8 cellular contexts compared by ENCODE assay signal in genomic region chr16:12803203-12804093, GRCh38. TPM values are rescaled to one million over a fixed set of nuclear protein-coding genes. Genes with fewer than 3 reads are reported as not detected.
DNase-seq lines count a peak whose midpoint lies in the region; ATAC-seq and TF ChIP-seq lines count a peak whose summit lies in the region.

Gene CPPED1, minus strand, starts transcription at chr16:12803887. Its CDS starts 111 bp downstream, at chr16:12803776.

- no peak for TF ChIP-seq CTCF in BE2C (IDR thresholded peaks at IDR 0.05; ENCODE audit: low read depth, low read length)
- peak in 27 of 56 donors; percentile 3 to 57 (median 30) for TF ChIP-seq CTCF in dorsolateral prefrontal cortex (IDR thresholded peaks at IDR 0.05 in 54 of 56, conservative IDR thresholded peaks at IDR 0.05 in 2 of 56; ENCODE audit: low read depth in 1 of 56, partially characterized antibody in 56 of 56)
- TF ChIP-seq CTCF in lower leg skin (IDR thresholded peaks at IDR 0.05), result peak in 1 of 3 donors; percentile 26

- H3K27ac Mint-ChIP-seq in activated CD4-positive, alpha-beta memory T cell treated with anti-CD3 and anti-CD28 coated beads for 36 hours, result peak within 1 kb of the TSS; percentile 91

- H3K4me1 Mint-ChIP-seq in activated CD4-positive, alpha-beta memory T cell treated with anti-CD3 and anti-CD28 coated beads for 36 hours (ENCODE audit: low read depth), result peaks cover 30% of the 10 kb centered on the region

- H3K36me3 ChIP-seq in BE2C, result no peaks in the 10 kb centered on the region

- peak within 1 kb of the TSS; percentile 95 for H3K4me3 Mint-ChIP-seq in activated CD4-positive, alpha-beta memory T cell treated with anti-CD3 and anti-CD28 coated beads for 36 hours

- intact Hi-C loops in activated CD4-positive, alpha-beta memory T cell treated with anti-CD3 and anti-CD28 coated beads for 36 hours (cut with micrococcal nuclease), result loop anchor here (1.0 to 5.0 kb wide), 5 partner anchors 53 to 723 kb away; no protein-coding TSS in a partner anchor
- intact Hi-C loops in dorsolateral prefrontal cortex (cut with DNase I) (loop anchor here in 1 of 2 donors (5.0 to 10.0 kb wide), 3 partner anchors 81 to 349 kb away; no protein-coding TSS in a partner anchor), lower leg skin (cut with DNase I; ENCODE audit: low total_unique reads) (no loop called here)

- no peaks in the 10 kb centered on the region for H3K4me1 ChIP-seq in BE2C

- ATAC-seq in HG03457 (IDR thresholded peaks at IDR 0.05; ENCODE audit: unreplicated experiment), result peak; percentile 81

- H3K27me3 Mint-ChIP-seq in activated CD4-positive, alpha-beta memory T cell treated with anti-CD3 and anti-CD28 coated beads for 36 hours, result peaks cover 2% of the 10 kb centered on the region

- H3K36me3 Mint-ChIP-seq in activated CD4-positive, alpha-beta memory T cell treated with anti-CD3 and anti-CD28 coated beads for 36 hours, result no peaks in the 10 kb centered on the region

- peak within 1 kb of the TSS; percentile 11 to 96 (median 88) for H3K27ac ChIP-seq in dorsolateral prefrontal cortex

- H3K27me3 ChIP-seq in BE2C, result no peaks in the 10 kb centered on the region
- H3K27me3 ChIP-seq in dorsolateral prefrontal cortex, result no peaks in the 10 kb centered on the region

- peak; percentile 94 for DNase-seq in BE2C
- DNase-seq in GM19240 (ENCODE audit: insufficient read length, low spot score), result peak; percentile 76
- DNase-seq in NCI-H748 (lab: John Stamatoyannopoulos, UW; ENCODE audit: unreplicated experiment), result peak; percentile 87
- peak; percentile 94 for DNase-seq in activated CD4-positive, alpha-beta memory T cell treated with anti-CD3 and anti-CD28 coated beads for 36 hours
- DNase-seq in dorsolateral prefrontal cortex, result peak; percentile 74 to 94 (median 90)
- DNase-seq in lower leg skin (ENCODE audit: low spot score in 2 of 2), result peak; percentile 85 to 97
- peak; percentile 91 for DNase-seq in stimulated activated CD4-positive, alpha-beta T cell treated with anti-CD3 and anti-CD28 coated beads, Interleukin-4, amount 100 ng/mL, for 24 hours

- WGBS in lower leg skin, 2 donors, result 6 to 7% methylated on average over 46 to 48 of the region's 56 CpGs

- H3K9me3 Mint-ChIP-seq in activated CD4-positive, alpha-beta memory T cell treated with anti-CD3 and anti-CD28 coated beads for 36 hours, result no peaks in the 10 kb centered on the region

- no peaks in the 10 kb centered on the region for H3K9me3 ChIP-seq in BE2C

- POLR2A ChIA-PET in activated CD4-positive, alpha-beta memory T cell treated with anti-CD3 and anti-CD28 coated beads for 36 hours (lab: Charles Lee), result interaction anchor here (1.2 to 1.5 kb wide), 3 partner anchors 22 to 267 kb away, joined by 3 to 8 read pairs (median 6); no protein-coding TSS in a partner anchor

- TF ChIP-seq POLR2A in lower leg skin (IDR thresholded peaks at IDR 0.05), result no peak

- CTCF ChIA-PET in activated CD4-positive, alpha-beta memory T cell treated with anti-CD3 and anti-CD28 coated beads for 36 hours (lab: Charles Lee), result interaction anchor here (0.6 to 1.0 kb wide), 3 partner anchors 13 to 230 kb away, joined by 3 to 6 read pairs (median 3); no protein-coding TSS in a partner anchor

- H3K4me3 ChIP-seq in BE2C (ENCODE audit: low read depth, low read length), result peak within 1 kb of the TSS; percentile 79
- peak within 1 kb of the TSS; percentile 48 to 89 (median 74) for H3K4me3 ChIP-seq in dorsolateral prefrontal cortex
- peak within 1 kb of the TSS; percentile 49 for H3K4me3 ChIP-seq in lower leg skin (ENCODE audit: low read depth, poor library complexity, severe bottlenecking)

RNA-seq across cellular contexts. Expression of gene CPPED1, which starts in this region (rescaled TPM):
- 23.1 TPM for polyA plus RNA-seq in BE2C (2012; ENCODE audit: insufficient read depth, insufficient read length, low read depth)
- total RNA-seq in activated CD4-positive, alpha-beta memory T cell treated with anti-CD3 and anti-CD28 coated beads for 36 hours, result 10 to 100 TPM; 11.0 to 11.5 TPM
- total RNA-seq in dorsolateral prefrontal cortex, result 10 to 100 TPM in 115 of 120 experiments, 1 to 10 TPM in 5; 8.3 to 42.3 (median 17.7) TPM
- 10 to 100 TPM in 1 of 4 donors, 1 to 10 TPM in 3; 5.4 to 11.6 (median 8.2) TPM for total RNA-seq in lower leg skin

Comparison
In these comparisons a context has a peak if more than half of its experiments do, and no peak if none do; other contexts are left out.
1. Peak in every context shown above with its lines: DNase-seq, ATAC-seq, H3K4me3 ChIP-seq and H3K27ac ChIP-seq.